ENCODE assay signal across 18 cellular contexts in the genomic region with DNA sequence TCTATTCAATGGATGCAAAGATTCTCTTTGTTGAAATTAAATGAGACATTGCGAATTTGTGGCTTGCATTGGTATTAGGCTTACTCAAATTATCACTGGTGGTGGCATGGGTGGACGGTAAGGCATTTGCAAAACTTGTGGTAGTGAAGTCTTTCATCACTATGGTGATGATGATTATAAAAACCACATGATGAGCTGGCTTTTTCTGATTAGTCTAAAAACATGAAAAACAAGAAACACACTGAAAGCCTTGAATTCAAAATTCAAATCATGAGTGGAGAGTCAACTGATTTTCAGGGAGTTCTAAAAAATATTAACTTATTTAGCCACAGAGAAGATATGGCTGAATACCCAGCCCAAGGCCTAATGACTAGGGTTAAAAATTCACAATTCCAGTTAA.
A peak's percentile ranks its signal among the peaks of the same experiment; 100 is the strongest.
DNase-seq lines count a peak whose midpoint lies in the region; ATAC-seq and TF ChIP-seq lines count a peak whose summit lies in the region.
"Had no signal": no experiment of that assay in that cellular context is flagged by ENCODE, and none has a peak within 500 bp of the region (broad histone marks: within the 10 kb centered on the region; RNA-seq: fewer than 3 reads in every experiment).

No MANE protein-coding gene starts in this region.

- H3K36me3 Mint-ChIP-seq in stimulated activated naive B cell treated with anti-CD40 and anti-IgM and Interleukin-4, amounts not matched to agents 10 μg/mL and 1 μg/mL and 100 μg/mL, for 72 hours: no peaks in the 10 kb centered on the region
- H3K36me3 Mint-ChIP-seq: activated naive CD4-positive, alpha-beta T cell treated with anti-CD3 and anti-CD28 coated beads, Interleukin-2, amount 50 U/mL, for 24 hours; CD4-positive, CD25-positive, alpha-beta regulatory T cell had no signal

- peak; percentile 26 for DNase-seq in GM12865 (ENCODE audit: low read depth)
- peak; percentile 66 for DNase-seq in NOMO-1 treated with DMSO at 0.1 percent for 48 hours (lab: John Stamatoyannopoulos, UW; ENCODE audit: unreplicated experiment)
- peak; percentile 63 for DNase-seq in fibroblast of peridontal ligament (ENCODE audit: extremely low read depth)
- DNase-seq in activated naive CD4-positive, alpha-beta T cell treated with anti-CD3 and anti-CD28 coated beads, Interleukin-2, amount 50 U/mL, for 16 hours: no peak
- no peak for DNase-seq in NCI-H146 (lab: John Stamatoyannopoulos, UW)
- no peak for DNase-seq in stimulated activated naive B cell treated with anti-CD40 and anti-IgM and Interleukin-4, amounts not matched to agents 10 μg/mL and 1 μg/mL and 100 μg/mL, for 72 hours
- DNase-seq: CD4-positive, CD25-positive, alpha-beta regulatory T cell; NCI-H1436 treated with DMSO at 0.1 percent for 48 hours; NCI-H524 treated with DMSO at 0.1 percent for 48 hours; Right ventricle myocardium superior; stimulated activated CD4-positive, alpha-beta T cell treated with anti-CD3 and anti-CD28 coated beads, Interleukin-2, amount 100 ng/mL, for 48 hours; stimulated activated naive CD4-positive, alpha-beta T cell treated with Interleukin-2 at 50 U/mL for 16 hours; SW 1271 had no signal

- TF ChIP-seq CTCF in GM12865 (IDR thresholded peaks at IDR 0.05; ENCODE audit: insufficient read depth, low read depth, low read length, missing control alignments): no peak

- H3K27me3 Mint-ChIP-seq in stimulated activated naive B cell treated with anti-CD40 and anti-IgM and Interleukin-4, amounts not matched to agents 10 μg/mL and 1 μg/mL and 100 μg/mL, for 72 hours: no peaks in the 10 kb centered on the region
- H3K27me3 Mint-ChIP-seq: activated naive CD4-positive, alpha-beta T cell treated with anti-CD3 and anti-CD28 coated beads, Interleukin-2, amount 50 U/mL, for 24 hours; CD4-positive, CD25-positive, alpha-beta regulatory T cell had no signal

- H3K9me3 Mint-ChIP-seq in stimulated activated naive B cell treated with anti-CD40 and anti-IgM and Interleukin-4, amounts not matched to agents 10 μg/mL and 1 μg/mL and 100 μg/mL, for 72 hours: no peaks in the 10 kb centered on the region

- H3K4me3 ChIP-seq in GM12865 (ENCODE audit: low read depth, low read length): no peak overlapping the region
- H3K4me3 ChIP-seq: gastroesophageal sphincter, smooth muscle cell had no signal

- H3K4me1 Mint-ChIP-seq in stimulated activated naive B cell treated with anti-CD40 and anti-IgM and Interleukin-4, amounts not matched to agents 10 μg/mL and 1 μg/mL and 100 μg/mL, for 72 hours: no peaks in the 10 kb centered on the region
- H3K4me1 Mint-ChIP-seq: activated naive CD4-positive, alpha-beta T cell treated with anti-CD3 and anti-CD28 coated beads, Interleukin-2, amount 50 U/mL, for 24 hours; CD4-positive, CD25-positive, alpha-beta regulatory T cell had no signal

- no peak overlapping the region for H3K27ac Mint-ChIP-seq in stimulated activated naive B cell treated with anti-CD40 and anti-IgM and Interleukin-4, amounts not matched to agents 10 μg/mL and 1 μg/mL and 100 μg/mL, for 72 hours
- H3K27ac Mint-ChIP-seq: activated naive CD4-positive, alpha-beta T cell treated with anti-CD3 and anti-CD28 coated beads, Interleukin-2, amount 50 U/mL, for 24 hours; CD4-positive, CD25-positive, alpha-beta regulatory T cell had no signal

- H3K4me3 Mint-ChIP-seq in stimulated activated naive B cell treated with anti-CD40 and anti-IgM and Interleukin-4, amounts not matched to agents 10 μg/mL and 1 μg/mL and 100 μg/mL, for 72 hours: no peak overlapping the region
- H3K4me3 Mint-ChIP-seq: activated naive CD4-positive, alpha-beta T cell treated with anti-CD3 and anti-CD28 coated beads, Interleukin-2, amount 50 U/mL, for 24 hours; CD4-positive, CD25-positive, alpha-beta regulatory T cell had no signal

- ATAC-seq in HG02981 (IDR thresholded peaks at IDR 0.05; ENCODE audit: unreplicated experiment) (peak; percentile 79), esophagus mucosa (no peak)
- ATAC-seq in stimulated activated naive B cell treated with anti-CD40 and anti-IgM and Interleukin-4, amounts not matched to agents 10 μg/mL and 1 μg/mL and 100 μg/mL, for 72 hours (replicated peaks): no peak
- ATAC-seq: gastroesophageal sphincter had no signal

Comparison
In these comparisons a context has a peak if more than half of its experiments do, and no peak if none do; other contexts are left out.
1. DNase-seq: peak in GM12865 (single experiment), NOMO-1 treated with DMSO at 0.1 percent for 48 hours (single experiment) and fibroblast of peridontal ligament (single experiment); none in activated naive CD4-positive, alpha-beta T cell treated with anti-CD3 and anti-CD28 coated beads, Interleukin-2, amount 50 U/mL, for 16 hours (single experiment), NCI-H146 (single experiment) and stimulated activated naive B cell treated with anti-CD40 and anti-IgM and Interleukin-4, amounts not matched to agents 10 μg/mL and 1 μg/mL and 100 μg/mL, for 72 hours (single experiment).